Comparison of ENCODE assay signal across 8 cellular contexts in genomic region chr4:173332021-173332487, GRCh38. TPM values are rescaled to one million over a fixed set of nuclear protein-coding genes. Genes with fewer than 3 reads are reported as not detected.
DNase-seq lines count a peak whose midpoint lies in the region; ATAC-seq and TF ChIP-seq lines count a peak whose summit lies in the region.

No MANE protein-coding gene starts in this region.

- TF ChIP-seq CTCF in RWPE2 (IDR thresholded peaks at IDR 0.05; ENCODE audit: poor library complexity, severe bottlenecking), result no peak

- intact Hi-C loops in activated CD4-positive, alpha-beta T cell treated with anti-CD3 and anti-CD28 coated beads for 36 hours (cut with DNase I, micrococcal nuclease), result loop anchor here in 1 of 2 experiments (5.0 kb wide), 3 partner anchors 160 to 950 kb away; partner anchors contain the start of genes CEP44 and FBXO8

- peak overlapping the region; percentile 87 for H3K27ac Mint-ChIP-seq in activated CD4-positive, alpha-beta T cell treated with anti-CD3 and anti-CD28 coated beads for 36 hours

- H3K36me3 ChIP-seq in RWPE2 (ENCODE audit: low read depth) (peaks cover 63% of the 10 kb centered on the region), stomach smooth muscle (ENCODE audit: control insufficient read depth in 2 of 2, insufficient read depth in 2 of 2, low read length in 2 of 2) (peaks cover 0 to 10% of the 10 kb centered on the region in 2 donors)

- H3K4me1 ChIP-seq in RWPE2 (ENCODE audit: insufficient read depth, poor library complexity, severe bottlenecking), result peaks cover 30% of the 10 kb centered on the region
- no peaks in the 10 kb centered on the region for H3K4me1 ChIP-seq in stomach smooth muscle (ENCODE audit: control insufficient read depth, insufficient read depth, low read length)

- peak overlapping the region; percentile 98 for H3K4me3 Mint-ChIP-seq in activated CD4-positive, alpha-beta T cell treated with anti-CD3 and anti-CD28 coated beads for 36 hours

- peaks cover 14% of the 10 kb centered on the region for H3K4me1 Mint-ChIP-seq in activated CD4-positive, alpha-beta T cell treated with anti-CD3 and anti-CD28 coated beads for 36 hours

- no peak overlapping the region for H3K9ac ChIP-seq in stomach smooth muscle (ENCODE audit: low read length in 2 of 2)

- H3K27me3 ChIP-seq in RWPE2 (ENCODE audit: insufficient read depth, poor library complexity, severe bottlenecking) (no peaks in the 10 kb centered on the region), stomach smooth muscle (ENCODE audit: control insufficient read depth in 1 of 2, insufficient read depth in 2 of 2, low read length in 2 of 2) (no peaks in the 10 kb centered on the region)

- H3K4me3 ChIP-seq in RWPE2 (ENCODE audit: severe bottlenecking) (peak overlapping the region; percentile 97), stomach smooth muscle (ENCODE audit: low read length in 2 of 2) (peak overlapping the region; percentile 31 to 89)

- peaks cover 5% of the 10 kb centered on the region for H3K27me3 Mint-ChIP-seq in activated CD4-positive, alpha-beta T cell treated with anti-CD3 and anti-CD28 coated beads for 36 hours

- no peak for DNase-seq in activated CD4-positive, alpha-beta T cell treated with anti-CD3 and anti-CD28 coated beads for 36 hours
- no peak for DNase-seq in activated CD4-positive, alpha-beta T cell treated with anti-CD3 and anti-CD28 coated beads, Interleukin-2, amount 50 U/mL, for 48 hours
- DNase-seq in RWPE2 (ENCODE audit: low spot score) (no peak), fibroblast of gingiva (ENCODE audit: low read depth) (peak; percentile 61), NCI-H2227 treated with DMSO at 0.1 percent for 48 hours (lab: John Stamatoyannopoulos, UW) (no peak), GDM1 (lab: John Stamatoyannopoulos, UW) (no peak)

- peak overlapping the region; percentile 89 for H3K27ac ChIP-seq in RWPE2 (ENCODE audit: poor library complexity, severe bottlenecking)
- no peak overlapping the region for H3K27ac ChIP-seq in stomach smooth muscle (ENCODE audit: low read length)

- H3K36me3 Mint-ChIP-seq in activated CD4-positive, alpha-beta T cell treated with anti-CD3 and anti-CD28 coated beads for 36 hours (ENCODE audit: low read depth), result peaks cover 52% of the 10 kb centered on the region

- POLR2A ChIA-PET in activated CD4-positive, alpha-beta T cell treated with anti-CD3 and anti-CD28 coated beads for 36 hours (lab: Charles Lee), result interaction anchor here (2.5 kb wide), 1 partner anchor 38 kb away, joined by 16 read pairs; the partner anchor contains the start of gene SAP30

- no peaks in the 10 kb centered on the region for H3K9me3 ChIP-seq in RWPE2 (ENCODE audit: severe bottlenecking)
- H3K9me3 ChIP-seq in stomach smooth muscle (ENCODE audit: control insufficient read depth in 2 of 2, low read length in 2 of 2), result no peaks in the 10 kb centered on the region

- no peak for ATAC-seq in activated CD4-positive, alpha-beta T cell treated with anti-CD3 and anti-CD28 coated beads for 36 hours
- ATAC-seq in RWPE2 (ENCODE audit: low read depth) (no peak), HG03025 (IDR thresholded peaks at IDR 0.05; ENCODE audit: low FRiP score, unreplicated experiment) (no peak)

- H3K9me3 Mint-ChIP-seq in activated CD4-positive, alpha-beta T cell treated with anti-CD3 and anti-CD28 coated beads for 36 hours (ENCODE audit: low read depth), result no peaks in the 10 kb centered on the region

- CTCF ChIA-PET in activated CD4-positive, alpha-beta T cell treated with anti-CD3 and anti-CD28 coated beads for 36 hours (lab: Charles Lee), result interaction anchor here (1.5 to 7.2 kb wide), 3 partner anchors 12 to 162 kb away, joined by 3 to 50 read pairs (median 5); no protein-coding TSS in a partner anchor

RNA-seq across cellular contexts. Expression of gene HMGB2, which starts 2.1 kb away (rescaled TPM):
- 100 to 1,000 TPM; 608 to 661 TPM for total RNA-seq in activated CD4-positive, alpha-beta T cell treated with anti-CD3 and anti-CD28 coated beads for 36 hours

RNA-seq across cellular contexts. Expression of gene SAP30, which starts 38.7 kb away (rescaled TPM):
- total RNA-seq in activated CD4-positive, alpha-beta T cell treated with anti-CD3 and anti-CD28 coated beads for 36 hours, result 10 to 100 TPM; 22.0 to 29.3 TPM
